8 cellular contexts compared by ENCODE assay signal in genomic region chr10:32139223-32140073, GRCh38.
DNase-seq lines count a peak whose midpoint lies in the region; ATAC-seq and TF ChIP-seq lines count a peak whose summit lies in the region.

No MANE protein-coding gene starts in this region.

- CTCF ChIA-PET in AG04449 (lab: Yijun Ruan, JAX): interaction anchor here (0.8 to 3.4 kb wide), 7 partner anchors 10 to 207 kb away, joined by 3 to 12 read pairs (median 3); no protein-coding TSS in a partner anchor

- DNase-seq in AG04449 (ENCODE audit: low read depth, low spot score) (peak; percentile 61), HFFc6 (peak; percentile 93), SW480 (ENCODE audit: low spot score) (peak; percentile 91), fibroblast of the conjunctiva (ENCODE audit: low read depth) (peak; percentile 82)
- DNase-seq in naive thymus-derived CD8-positive, alpha-beta T cell: no peak

- H3K9me3 Mint-ChIP-seq in HFFc6: no peaks in the 10 kb centered on the region
- H3K9me3 Mint-ChIP-seq in naive thymus-derived CD8-positive, alpha-beta T cell: no peaks in the 10 kb centered on the region

- no peak for ATAC-seq in HG02970 (IDR thresholded peaks at IDR 0.05; ENCODE audit: low FRiP score, unreplicated experiment)
- ATAC-seq in GM19455 (IDR thresholded peaks at IDR 0.05; ENCODE audit: unreplicated experiment): no peak
- no peak for ATAC-seq in naive thymus-derived CD8-positive, alpha-beta T cell

- POLR2A ChIA-PET in AG04449 (lab: Yijun Ruan, JAX): interaction anchor here (0.6 to 0.8 kb wide), 5 partner anchors 12 to 83 kb away, joined by 3 to 5 read pairs (median 4); no protein-coding TSS in a partner anchor
- POLR2A ChIA-PET in naive thymus-derived CD8-positive, alpha-beta T cell (lab: Charles Lee): no interaction called here

- peak overlapping the region; percentile 15 for H2AFZ ChIP-seq in neuron (ENCODE audit: low read depth, low read length)

- H3K36me3 Mint-ChIP-seq in HFFc6 (ENCODE audit: low read depth): no peaks in the 10 kb centered on the region
- no peaks in the 10 kb centered on the region for H3K36me3 Mint-ChIP-seq in naive thymus-derived CD8-positive, alpha-beta T cell

- H3K4me3 Mint-ChIP-seq in HFFc6: peak overlapping the region; percentile 71
- H3K4me3 Mint-ChIP-seq in naive thymus-derived CD8-positive, alpha-beta T cell: no peak overlapping the region

- no peaks in the 10 kb centered on the region for H3K9me3 ChIP-seq in neuron (ENCODE audit: low read length)

- no peaks in the 10 kb centered on the region for H3K36me3 ChIP-seq in neuron (ENCODE audit: insufficient read depth, low read length)

- peak overlapping the region; percentile 96 for H3K27ac Mint-ChIP-seq in HFFc6
- H3K27ac Mint-ChIP-seq in naive thymus-derived CD8-positive, alpha-beta T cell: no peak overlapping the region

- no peaks in the 10 kb centered on the region for H3K27me3 Mint-ChIP-seq in HFFc6 (ENCODE audit: insufficient read depth)
- no peaks in the 10 kb centered on the region for H3K27me3 Mint-ChIP-seq in naive thymus-derived CD8-positive, alpha-beta T cell

- no peaks in the 10 kb centered on the region for H3K27me3 ChIP-seq in neuron (ENCODE audit: insufficient read depth, low read length)

- TF ChIP-seq CTCF in AG04449 (IDR thresholded peaks at IDR 0.05; ENCODE audit: insufficient read depth, low read length, missing control alignments): peak; percentile 14
- peak; percentile 21; the same call in 1 of the 2 replicates for TF ChIP-seq CTCF in HFFc6 (IDR thresholded peaks at IDR 0.05)

- peaks cover 14% of the 10 kb centered on the region for H3K4me1 Mint-ChIP-seq in HFFc6 (ENCODE audit: low read depth)
- H3K4me1 Mint-ChIP-seq in naive thymus-derived CD8-positive, alpha-beta T cell: no peaks in the 10 kb centered on the region

- H3K4me3 ChIP-seq in AG04449 (ENCODE audit: low read depth, low read length) (no peak overlapping the region), neuron (ENCODE audit: low read length) (no peak overlapping the region)

- H3K4me1 ChIP-seq in neuron (ENCODE audit: insufficient read depth, low read length): peaks cover 10% of the 10 kb centered on the region

Comparison
In these comparisons a context has a peak if more than half of its experiments do, and no peak if none do; other contexts are left out.
1. DNase-seq: peak in AG04449 (single experiment), HFFc6 (single experiment), SW480 (single experiment) and fibroblast of the conjunctiva (single experiment); none in naive thymus-derived CD8-positive, alpha-beta T cell (0 of 10).